13 cellular contexts compared by ENCODE assay signal in the genomic region with DNA sequence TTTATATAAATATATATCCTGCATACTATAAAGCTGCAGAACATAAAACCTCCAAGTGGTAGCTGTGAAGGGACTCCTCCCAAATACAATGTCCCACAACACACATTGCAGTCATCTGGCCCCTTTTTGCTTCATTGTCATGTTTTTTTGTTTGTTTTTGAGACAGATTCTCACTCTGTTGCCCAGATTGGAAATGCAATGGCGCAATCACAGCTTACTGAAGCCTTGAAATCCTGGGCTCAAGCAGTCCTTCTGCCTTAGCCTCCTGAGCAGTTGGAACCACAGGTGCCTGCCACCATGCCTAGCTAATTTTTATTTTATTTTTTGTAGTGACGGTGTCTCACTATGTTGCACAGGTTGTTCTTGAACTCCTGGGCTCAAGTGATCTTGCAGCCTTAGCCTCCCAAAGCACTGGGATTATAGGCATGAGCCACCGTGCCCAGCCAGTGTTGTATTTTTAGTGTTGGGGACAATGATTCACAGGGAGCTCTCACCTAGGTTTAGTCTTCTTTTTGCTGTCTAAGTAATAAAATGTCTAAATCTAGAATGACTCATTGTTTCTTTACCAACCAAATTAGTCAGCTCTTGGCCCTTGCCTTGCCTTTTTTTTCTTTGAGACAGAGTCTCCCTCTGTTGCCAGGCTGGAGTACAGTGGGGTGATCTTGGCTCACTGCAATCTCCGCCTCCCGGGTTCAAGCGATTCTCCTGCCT. TPM values are rescaled to one million over a fixed set of nuclear protein-coding genes. Genes with fewer than 3 reads are reported as not detected.
DNase-seq lines count a peak whose midpoint lies in the region; ATAC-seq and TF ChIP-seq lines count a peak whose summit lies in the region.
"Had no signal": no experiment of that assay in that cellular context is flagged by ENCODE, and none has a peak within 500 bp of the region (broad histone marks: within the 10 kb centered on the region; RNA-seq: fewer than 3 reads in every experiment).

No MANE protein-coding gene starts in this region.

- no peaks in the 10 kb centered on the region for H3K27me3 ChIP-seq in RWPE2 (ENCODE audit: insufficient read depth, poor library complexity, severe bottlenecking)
- no peaks in the 10 kb centered on the region for H3K27me3 ChIP-seq in CD8-positive, alpha-beta T cell (ENCODE audit: insufficient read depth, low read length)

- peaks cover 4% of the 10 kb centered on the region for H3K4me1 ChIP-seq in RWPE2 (ENCODE audit: insufficient read depth, poor library complexity, severe bottlenecking)
- H3K4me1 ChIP-seq in CD8-positive, alpha-beta T cell (ENCODE audit: insufficient read depth, low read length), result no peaks in the 10 kb centered on the region

- POLR2A ChIA-PET in CD8-positive, alpha-beta T cell (lab: Charles Lee), result no interaction called here

- peak; percentile 20 for TF ChIP-seq CTCF in RWPE2 (IDR thresholded peaks at IDR 0.05; ENCODE audit: poor library complexity, severe bottlenecking)
- no peak for TF ChIP-seq CTCF in fibroblast of the aortic adventitia (IDR thresholded peaks at IDR 0.05; ENCODE audit: insufficient read depth, low read length)
- TF ChIP-seq CTCF in CD8-positive, alpha-beta T cell (IDR thresholded peaks at IDR 0.05), result no peak

- H3K4me3 ChIP-seq in RWPE2 (ENCODE audit: severe bottlenecking) (no peak overlapping the region), fibroblast of the aortic adventitia (ENCODE audit: low read depth, low read length) (no peak overlapping the region)
- H3K4me3 ChIP-seq in CD8-positive, alpha-beta T cell (ENCODE audit: low read depth, low read length), result no peak overlapping the region

- H3K9me3 ChIP-seq in RWPE2 (ENCODE audit: severe bottlenecking), result no peaks in the 10 kb centered on the region
- no peaks in the 10 kb centered on the region for H3K9me3 ChIP-seq in CD8-positive, alpha-beta T cell (ENCODE audit: low read length)

- in situ Hi-C loops in ACHN (cut with HindIII; ENCODE audit: low pct_ligation_motif_present, low pct_unique_long_range_greater_than_20kb, low sequenced_read_pairs), result no loop called here

- H3K4me3 Mint-ChIP-seq in CD8-positive, alpha-beta T cell, result no peak overlapping the region
- H3K4me3 Mint-ChIP-seq: activated B cell treated with CpG ODN at 0.5 μM for 24 hours; neural crest cell; stimulated activated naive CD8-positive, alpha-beta T cell treated with anti-CD3 and anti-CD28 coated beads, Interleukin-15, Interleukin-2, amounts not matched to agents 100 ng/mL and 50 ng/mL, for 24 hours had no signal

- peaks cover 3% of the 10 kb centered on the region for H3K27me3 Mint-ChIP-seq in CD8-positive, alpha-beta T cell (ENCODE audit: low read depth)
- H3K27me3 Mint-ChIP-seq: activated B cell treated with CpG ODN at 0.5 μM for 24 hours had no signal

- no peaks in the 10 kb centered on the region for H3K9me3 Mint-ChIP-seq in CD8-positive, alpha-beta T cell
- H3K9me3 Mint-ChIP-seq: activated B cell treated with CpG ODN at 0.5 μM for 24 hours; stimulated activated naive CD8-positive, alpha-beta T cell treated with anti-CD3 and anti-CD28 coated beads, Interleukin-15, Interleukin-2, amounts not matched to agents 100 ng/mL and 50 ng/mL, for 24 hours had no signal

- ATAC-seq in GM21786 (IDR thresholded peaks at IDR 0.05; ENCODE audit: unreplicated experiment) (peak; percentile 37), RWPE2 (ENCODE audit: low read depth) (peak; percentile 84), GM19351 (IDR thresholded peaks at IDR 0.05; ENCODE audit: unreplicated experiment) (no peak), GM21723 (IDR thresholded peaks at IDR 0.05; ENCODE audit: unreplicated experiment) (no peak), GM21381 (IDR thresholded peaks at IDR 0.05; ENCODE audit: unreplicated experiment) (no peak)
- ATAC-seq in CD8-positive, alpha-beta T cell, result no peak

- DNase-seq in ACHN, result peak; percentile 74
- no peak for DNase-seq in RWPE2 (ENCODE audit: low spot score)
- peak; percentile 62 for DNase-seq in fibroblast of the aortic adventitia (ENCODE audit: low read depth)
- no peak for DNase-seq in CD8-positive, alpha-beta T cell
- DNase-seq: activated B cell treated with CpG ODN at 0.5 μM for 24 hours, DND-41, GOT3 had no signal

- no peaks in the 10 kb centered on the region for H3K36me3 ChIP-seq in RWPE2 (ENCODE audit: low read depth)
- no peaks in the 10 kb centered on the region for H3K36me3 ChIP-seq in CD8-positive, alpha-beta T cell (ENCODE audit: insufficient read depth, low read length)

- no peak overlapping the region for H3K27ac Mint-ChIP-seq in CD8-positive, alpha-beta T cell
- H3K27ac Mint-ChIP-seq: activated B cell treated with CpG ODN at 0.5 μM for 24 hours; stimulated activated naive CD8-positive, alpha-beta T cell treated with anti-CD3 and anti-CD28 coated beads, Interleukin-15, Interleukin-2, amounts not matched to agents 100 ng/mL and 50 ng/mL, for 24 hours had no signal

- H3K36me3 Mint-ChIP-seq in CD8-positive, alpha-beta T cell, result no peaks in the 10 kb centered on the region

- no peak overlapping the region for H3K27ac ChIP-seq in RWPE2 (ENCODE audit: poor library complexity, severe bottlenecking)
- no peak overlapping the region for H3K27ac ChIP-seq in CD8-positive, alpha-beta T cell (ENCODE audit: low read depth, low read length)

- H3K4me1 Mint-ChIP-seq in CD8-positive, alpha-beta T cell (ENCODE audit: low read depth), result no peaks in the 10 kb centered on the region
- H3K4me1 Mint-ChIP-seq: neural crest cell had no signal

- intact Hi-C loops in CD8-positive, alpha-beta T cell (cut with DNase I, micrococcal nuclease), result no loop called here

- CTCF ChIA-PET in CD8-positive, alpha-beta T cell (lab: Charles Lee), result interaction anchor here (3.1 to 4.3 kb wide), 2 partner anchors 50 to 124 kb away, joined by 15 to 28 read pairs; no protein-coding TSS in a partner anchor

RNA-seq across cellular contexts. Expression of gene XIAP, which starts 24.0 kb away (rescaled TPM):
- 23.8 and 35.6 TPM in 2 replicates for total RNA-seq in fibroblast of the aortic adventitia (ENCODE audit: low replicate concordance)
- total RNA-seq in CD8-positive, alpha-beta T cell, result 10 to 100 TPM; 15.2 to 24.2 TPM

Comparison
In these comparisons a context has a peak if more than half of its experiments do, and no peak if none do; other contexts are left out.
1. DNase-seq: peak in ACHN (single experiment) and fibroblast of the aortic adventitia (single experiment); none in RWPE2 (single experiment) and CD8-positive, alpha-beta T cell (0 of 7).
2. ATAC-seq: peak in GM21786 (single experiment) and RWPE2 (single experiment); none in GM19351 (single experiment), GM21723 (single experiment), GM21381 (single experiment) and CD8-positive, alpha-beta T cell (single experiment).